8 cellular contexts compared by ENCODE assay signal in genomic region chr20:3820901-3821727, GRCh38. TPM values are rescaled to one million over a fixed set of nuclear protein-coding genes. Genes with fewer than 3 reads are reported as not detected.
DNase-seq lines count a peak whose midpoint lies in the region; ATAC-seq and TF ChIP-seq lines count a peak whose summit lies in the region.

No MANE protein-coding gene starts in this region.

- peak overlapping the region; percentile 94 for H2AFZ ChIP-seq in MM.1S (ENCODE audit: low read length)

- H3K9ac ChIP-seq in MM.1S (ENCODE audit: low read length): peak overlapping the region; percentile 99

- peaks cover 10% of the 10 kb centered on the region for H3K79me2 ChIP-seq in MM.1S (ENCODE audit: low read length)

- H3K27me3 ChIP-seq in MM.1S (replicated peaks; ENCODE audit: insufficient read depth, low read length) (no peaks in the 10 kb centered on the region), prostate gland (replicated peaks; ENCODE audit: insufficient read depth) (no peaks in the 10 kb centered on the region)

- intact Hi-C loops in prostate gland (cut with DNase I): loop anchor here (1.0 to 2.0 kb wide), 2 partner anchors 26 to 35 kb away; partner anchors contain the start of genes CENPB and MAVS

- H3K27ac ChIP-seq in MM.1S (ENCODE audit: low read length) (peak overlapping the region; percentile 96), epithelial cell of prostate (peak overlapping the region; percentile 91), prostate gland (peak overlapping the region; percentile 99)

- peak overlapping the region; percentile 95 for H3K4me3 ChIP-seq in MM.1S (ENCODE audit: low read length)
- H3K4me3 ChIP-seq in prostate gland: peak overlapping the region; percentile 59 to 63

- H4K20me1 ChIP-seq in MM.1S (ENCODE audit: insufficient read depth, low read length): no peaks in the 10 kb centered on the region

- DNase-seq in MM.1S: no peak
- no peak for DNase-seq in epithelial cell of prostate (ENCODE audit: low read depth, low spot score)
- no peak for DNase-seq in prostate gland (ENCODE audit: low spot score)
- no peak for DNase-seq in NCI-H2227 treated with DMSO at 0.1 percent for 48 hours (lab: John Stamatoyannopoulos, UW)
- DNase-seq in globus pallidus (ENCODE audit: low spot score): no peak
- DNase-seq in AG20443 (ENCODE audit: low spot score): no peak

- H3K4me1 ChIP-seq in MM.1S (ENCODE audit: low read length) (0 out of 2 replicates have a peak, but pooled peaks cover 5% of the 10 kb centered on the region), prostate gland (replicated peaks) (no peaks in the 10 kb centered on the region)

- 42% methylated on average over 20 of the region's 20 CpGs for WGBS in prostate gland

- TF ChIP-seq CTCF in MM.1S (IDR thresholded peaks at IDR 0.05; ENCODE audit: low read length) (no peak), prostate gland (IDR thresholded peaks at IDR 0.05) (no peak)

- TF ChIP-seq POLR2A in prostate gland (IDR thresholded peaks at IDR 0.05): no peak

- no peaks in the 10 kb centered on the region for H3K36me3 ChIP-seq in MM.1S (replicated peaks; ENCODE audit: insufficient read depth, low read length)
- H3K36me3 ChIP-seq in prostate gland: peaks cover 0 to 6% of the 10 kb centered on the region in 2 donors

- H3K9me3 ChIP-seq in MM.1S (replicated peaks; ENCODE audit: insufficient read depth, low read length) (no peaks in the 10 kb centered on the region), prostate gland (no peaks in the 10 kb centered on the region)

- peaks cover 6% of the 10 kb centered on the region; the same call in 1 of the 2 replicates for H3F3A ChIP-seq in MM.1S (ENCODE audit: insufficient read depth, low read length)

- peak; percentile 1 for ATAC-seq in GM18909 (IDR thresholded peaks at IDR 0.05; ENCODE audit: poor library complexity, unreplicated experiment)
- ATAC-seq in HG02840 (IDR thresholded peaks at IDR 0.05; ENCODE audit: low FRiP score, unreplicated experiment): no peak

- H3K9me2 ChIP-seq in MM.1S (replicated peaks; ENCODE audit: insufficient read depth, low read length): no peaks in the 10 kb centered on the region

- H3K4me2 ChIP-seq in MM.1S (ENCODE audit: low read depth, low read length): peak overlapping the region; percentile 92

RNA-seq across cellular contexts. Expression of gene AP5S1, which starts 0.8 kb away (rescaled TPM):
- total RNA-seq in prostate gland: 10 to 100 TPM; 21.1 to 28.0 TPM

RNA-seq across cellular contexts. Expression of gene CDC25B, which starts 25.0 kb away (rescaled TPM):
- 10 to 100 TPM in 1 of 2 donors, 1 to 10 TPM in 1; 8.7 to 25.6 TPM for total RNA-seq in prostate gland

RNA-seq across cellular contexts. Expression of gene MAVS, which starts 25.5 kb away (rescaled TPM):
- total RNA-seq in prostate gland: 10 to 100 TPM; 26.7 to 40.2 TPM

RNA-seq across cellular contexts. Expression of gene CENPB, which starts 34.6 kb away (rescaled TPM):
- 10 to 100 TPM; 76.6 to 86.9 TPM for total RNA-seq in prostate gland

RNA-seq across cellular contexts. Expression of gene SPEF1, which starts 39.9 kb away (rescaled TPM):
- 1 to 10 TPM in 1 of 2 donors, not detected in 1; 1.6 TPM for total RNA-seq in prostate gland
